9 cellular contexts compared by ENCODE assay signal in genomic region chr14:99601301-99601945, GRCh38. TPM values are rescaled to one million over a fixed set of nuclear protein-coding genes. Genes with fewer than 3 reads are reported as not detected.
DNase-seq lines count a peak whose midpoint lies in the region; ATAC-seq and TF ChIP-seq lines count a peak whose summit lies in the region.
"Had no signal": no experiment of that assay in that cellular context is flagged by ENCODE, and none has a peak within 500 bp of the region (broad histone marks: within the 10 kb centered on the region; RNA-seq: fewer than 3 reads in every experiment).

No MANE protein-coding gene starts in this region.

- DNase-seq in NCI-H2107 treated with DMSO at 0.1 percent for 48 hours (lab: John Stamatoyannopoulos, UW; ENCODE audit: unreplicated experiment) (peak; percentile 39), endothelial cell (ENCODE audit: low spot score) (no peak), neural progenitor cell (ENCODE audit: low spot score) (no peak), NCI-H82 (lab: John Stamatoyannopoulos, UW) (no peak)
- DNase-seq in stimulated activated naive B cell treated with anti-CD40 and anti-IgM and Interleukin-4, amounts not matched to agents 10 μg/mL and 1 μg/mL and 100 μg/mL, for 72 hours = no peak
- DNase-seq: activated CD8-positive, alpha-beta memory T cell treated with anti-CD3 and anti-CD28 coated beads, Interleukin-2, amount 50 U/mL, for 48 hours had no signal

- H3K27me3 Mint-ChIP-seq in endothelial cell (ENCODE audit: unreplicated experiment) (peaks cover 11% of the 10 kb centered on the region), neural progenitor cell (ENCODE audit: insufficient read depth, low read depth) (peaks cover 11% of the 10 kb centered on the region)
- peaks cover 13 to 36% of the 10 kb centered on the region in 2 donors for H3K27me3 Mint-ChIP-seq in stimulated activated naive B cell treated with anti-CD40 and anti-IgM and Interleukin-4, amounts not matched to agents 10 μg/mL and 1 μg/mL and 100 μg/mL, for 72 hours

- H3K27ac Mint-ChIP-seq in endothelial cell (ENCODE audit: unreplicated experiment) = no peak overlapping the region
- no peak overlapping the region for H3K27ac Mint-ChIP-seq in neural progenitor cell
- H3K27ac Mint-ChIP-seq in stimulated activated naive B cell treated with anti-CD40 and anti-IgM and Interleukin-4, amounts not matched to agents 10 μg/mL and 1 μg/mL and 100 μg/mL, for 72 hours = no peak overlapping the region

- H3K36me3 Mint-ChIP-seq in endothelial cell (ENCODE audit: low read depth, unreplicated experiment) = peaks cover 9% of the 10 kb centered on the region
- no peaks in the 10 kb centered on the region for H3K36me3 Mint-ChIP-seq in neural progenitor cell
- no peaks in the 10 kb centered on the region for H3K36me3 Mint-ChIP-seq in stimulated activated naive B cell treated with anti-CD40 and anti-IgM and Interleukin-4, amounts not matched to agents 10 μg/mL and 1 μg/mL and 100 μg/mL, for 72 hours

- H3K4me1 ChIP-seq in BLaER1 treated with 17β-estradiol and CSF1 and Interleukin-3, amounts not matched to agents 10 nM and 100 nM = peaks cover 41 to 84% (median 82%) of the 10 kb centered on the region in 10 experiments
- H3K4me1 ChIP-seq in neural progenitor cell = peaks cover 51% of the 10 kb centered on the region

- H3K4me3 ChIP-seq in BLaER1 treated with 17β-estradiol and CSF1 and Interleukin-3, amounts not matched to agents 10 nM and 100 nM = peak overlapping the region in 2 of 10 experiments; percentile 67 to 87; a peak in 3 of 20 replicates
- H3K4me3 ChIP-seq in neural progenitor cell = peak overlapping the region; percentile 73

- H3K27ac ChIP-seq in BLaER1 treated with 17β-estradiol and CSF1 and Interleukin-3, amounts not matched to agents 10 nM and 100 nM = no peak overlapping the region
- no peak overlapping the region for H3K27ac ChIP-seq in neural progenitor cell

- peaks cover 51% of the 10 kb centered on the region for H3F3A ChIP-seq in neural progenitor cell (ENCODE audit: low read depth)

- H3K27me3 ChIP-seq in BLaER1 treated with 17β-estradiol and CSF1 and Interleukin-3, amounts not matched to agents 10 nM and 100 nM = peaks cover 0 to 4% (median 0%) of the 10 kb centered on the region in 11 experiments; a peak in 1 of 22 replicates
- peaks cover 25% of the 10 kb centered on the region for H3K27me3 ChIP-seq in neural progenitor cell

- no peak for TF ChIP-seq CTCF in endothelial cell (IDR thresholded peaks at IDR 0.05; ENCODE audit: unreplicated experiment)
- TF ChIP-seq CTCF in neural progenitor cell (IDR thresholded peaks at IDR 0.05) = no peak

- no peak overlapping the region for H2AFZ ChIP-seq in neural progenitor cell (replicated peaks)

- H3K4me3 Mint-ChIP-seq in endothelial cell (ENCODE audit: unreplicated experiment) (peak overlapping the region; percentile 93), neural progenitor cell (peak overlapping the region; percentile 92)
- H3K4me3 Mint-ChIP-seq in stimulated activated naive B cell treated with anti-CD40 and anti-IgM and Interleukin-4, amounts not matched to agents 10 μg/mL and 1 μg/mL and 100 μg/mL, for 72 hours = no peak overlapping the region

- peaks cover 73% of the 10 kb centered on the region for H3K79me2 ChIP-seq in neural progenitor cell (ENCODE audit: low read depth)

- peak overlapping the region; percentile 82 to 100 (median 94) for H3K4me2 ChIP-seq in BLaER1 treated with 17β-estradiol and CSF1 and Interleukin-3, amounts not matched to agents 10 nM and 100 nM
- peak overlapping the region; percentile 100 for H3K4me2 ChIP-seq in neural progenitor cell

- H4K20me1 ChIP-seq in BLaER1 treated with 17β-estradiol and CSF1 and Interleukin-3, amounts not matched to agents 10 nM and 100 nM = peaks cover 0 to 72% (median 17%) of the 10 kb centered on the region in 11 experiments; a peak in 14 of 22 replicates
- peaks cover 70% of the 10 kb centered on the region for H4K20me1 ChIP-seq in neural progenitor cell (ENCODE audit: low read depth)

- H3K9ac ChIP-seq in BLaER1 treated with 17β-estradiol and CSF1 and Interleukin-3, amounts not matched to agents 10 nM and 100 nM = peak overlapping the region in 5 of 11 experiments; percentile 8 to 82 (median 33); a peak in 7 of 22 replicates
- peak overlapping the region; percentile 5 for H3K9ac ChIP-seq in neural progenitor cell

- no peak for ATAC-seq in stimulated activated naive B cell treated with anti-CD40 and anti-IgM and Interleukin-4, amounts not matched to agents 10 μg/mL and 1 μg/mL and 100 μg/mL, for 72 hours (replicated peaks)
- no peak for ATAC-seq in HG03095 (IDR thresholded peaks at IDR 0.05; ENCODE audit: unreplicated experiment)
- ATAC-seq in GM21390 (IDR thresholded peaks at IDR 0.05; ENCODE audit: unreplicated experiment) = no peak

- no peaks in the 10 kb centered on the region for H3K9me3 Mint-ChIP-seq in endothelial cell (ENCODE audit: unreplicated experiment)
- no peaks in the 10 kb centered on the region for H3K9me3 Mint-ChIP-seq in neural progenitor cell
- H3K9me3 Mint-ChIP-seq in stimulated activated naive B cell treated with anti-CD40 and anti-IgM and Interleukin-4, amounts not matched to agents 10 μg/mL and 1 μg/mL and 100 μg/mL, for 72 hours = no peaks in the 10 kb centered on the region

- H3K9me3 ChIP-seq in BLaER1 treated with 17β-estradiol and CSF1 and Interleukin-3, amounts not matched to agents 10 nM and 100 nM (replicated peaks in 1 of 11) = no peaks in the 10 kb centered on the region
- no peaks in the 10 kb centered on the region for H3K9me3 ChIP-seq in neural progenitor cell (ENCODE audit: low read depth)

- no peaks in the 10 kb centered on the region; a peak in 1 of 22 replicates for H3K36me3 ChIP-seq in BLaER1 treated with 17β-estradiol and CSF1 and Interleukin-3, amounts not matched to agents 10 nM and 100 nM
- H3K36me3 ChIP-seq in neural progenitor cell = no peaks in the 10 kb centered on the region

- peaks cover 62% of the 10 kb centered on the region for H3K4me1 Mint-ChIP-seq in endothelial cell (ENCODE audit: unreplicated experiment)
- H3K4me1 Mint-ChIP-seq in neural progenitor cell = peaks cover 63% of the 10 kb centered on the region
- H3K4me1 Mint-ChIP-seq in stimulated activated naive B cell treated with anti-CD40 and anti-IgM and Interleukin-4, amounts not matched to agents 10 μg/mL and 1 μg/mL and 100 μg/mL, for 72 hours = peaks cover 9 to 21% of the 10 kb centered on the region in 2 donors

RNA-seq across cellular contexts. Expression of gene CCDC85C, which starts 2.6 kb away (rescaled TPM):
- 42.1 TPM for total RNA-seq in endothelial cell (ENCODE audit: unreplicated experiment)
- total RNA-seq in neural progenitor cell (ENCODE audit: low replicate concordance) = 19.0 and 41.3 TPM in 2 replicates

RNA-seq across cellular contexts. Expression of gene HHIPL1, which starts 43.5 kb away (rescaled TPM):
- 15.1 TPM for total RNA-seq in endothelial cell (ENCODE audit: unreplicated experiment)
- 0.32 and 1.2 TPM in 2 replicates for total RNA-seq in neural progenitor cell (ENCODE audit: low replicate concordance)

Comparison
In these comparisons a context has a peak if more than half of its experiments do, and no peak if none do; other contexts are left out.
1. H3K4me3 Mint-ChIP-seq: peak in endothelial cell (single experiment) and neural progenitor cell (single experiment); none in stimulated activated naive B cell treated with anti-CD40 and anti-IgM and Interleukin-4, amounts not matched to agents 10 μg/mL and 1 μg/mL and 100 μg/mL, for 72 hours (0 of 2).